Comparison of ENCODE assay signal across 1 cellular context in the genomic region with DNA sequence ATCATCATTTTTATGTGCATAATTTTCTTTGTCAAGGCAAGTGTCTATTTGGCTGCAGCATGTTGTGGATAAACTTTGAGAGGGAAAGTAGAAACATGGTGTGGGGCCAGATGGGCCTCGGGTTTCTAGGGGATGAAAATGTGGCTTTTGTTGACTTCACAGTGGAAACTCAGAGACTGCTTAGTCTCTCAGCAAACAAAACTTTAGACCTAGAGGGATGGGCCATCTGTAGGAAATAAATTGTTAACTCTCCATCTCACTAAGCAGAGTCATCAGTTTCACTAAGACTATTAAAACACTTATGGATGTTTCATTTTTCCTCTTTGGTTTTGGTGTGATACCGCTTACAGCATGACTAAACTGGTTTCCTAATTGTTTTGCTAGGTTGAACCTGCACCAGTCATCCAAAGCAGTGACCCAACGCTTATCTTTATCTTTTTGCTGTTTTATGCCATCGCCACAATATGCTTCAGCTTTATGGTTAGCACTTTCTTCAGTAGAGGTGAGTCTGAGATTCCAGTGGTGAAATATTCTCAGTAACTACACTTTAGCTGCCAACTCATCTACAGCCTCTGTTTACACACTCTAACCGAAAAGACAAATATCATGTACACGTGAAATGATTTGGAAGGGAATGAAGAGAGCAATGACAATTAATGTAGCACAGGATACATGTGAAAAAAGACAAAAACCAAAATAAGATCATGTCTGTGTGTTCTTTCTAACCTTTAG.
TF ChIP-seq lines count a peak whose summit lies in the region.

No MANE protein-coding gene starts in this region.

TF ChIP-seq in HepG2, 621 proteins besides CTCF, POLR2A, EP300 and RAD21 (continued from another document and continues in another):
- no peak for TF ChIP-seq ZNF558 (CRISPR knock-in tag; IDR thresholded peaks at IDR 0.05; ENCODE audit: borderline replicate concordance)
- peak; percentile 20; the same call in 1 of the 2 replicates for TF ChIP-seq ZNF124 (CRISPR knock-in tag; IDR thresholded peaks at IDR 0.05)
- TF ChIP-seq BRD4 (CRISPR knock-in tag; IDR thresholded peaks at IDR 0.05) = no peak
- TF ChIP-seq ZNF772 (CRISPR knock-in tag; IDR thresholded peaks at IDR 0.05) = no peak
- TF ChIP-seq NFE2L1 (CRISPR knock-in tag; IDR thresholded peaks at IDR 0.05; ENCODE audit: borderline replicate concordance) = no peak
- no peak for TF ChIP-seq THAP11 (CRISPR knock-in tag; IDR thresholded peaks at IDR 0.05)
- TF ChIP-seq ZC3H13 (CRISPR knock-in tag; IDR thresholded peaks at IDR 0.05) = no peak
- no peak for TF ChIP-seq SP140L (CRISPR knock-in tag; IDR thresholded peaks at IDR 0.05; ENCODE audit: borderline replicate concordance)
- TF ChIP-seq, protein P1, sequence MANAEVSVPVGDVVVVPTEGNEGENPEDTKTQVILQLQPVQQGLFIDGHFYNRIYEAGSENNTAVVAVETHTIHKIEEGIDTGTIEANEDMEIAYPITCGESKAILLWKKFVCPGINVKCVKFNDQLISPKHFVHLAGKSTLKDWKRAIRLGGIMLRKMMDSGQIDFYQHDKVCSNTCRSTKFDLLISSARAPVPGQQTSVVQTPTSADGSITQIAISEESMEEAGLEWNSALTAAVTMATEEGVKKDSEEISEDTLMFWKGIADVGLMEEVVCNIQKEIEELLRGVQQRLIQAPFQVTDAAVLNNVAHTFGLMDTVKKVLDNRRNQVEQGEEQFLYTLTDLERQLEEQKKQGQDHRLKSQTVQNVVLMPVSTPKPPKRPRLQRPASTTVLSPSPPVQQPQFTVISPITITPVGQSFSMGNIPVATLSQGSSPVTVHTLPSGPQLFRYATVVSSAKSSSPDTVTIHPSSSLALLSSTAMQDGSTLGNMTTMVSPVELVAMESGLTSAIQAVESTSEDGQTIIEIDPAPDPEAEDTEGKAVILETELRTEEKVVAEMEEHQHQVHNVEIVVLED (CRISPR knock-in tag; IDR thresholded peaks at IDR 0.05; ENCODE audit: borderline replicate concordance) = no peak
- no peak for TF ChIP-seq ZFP36 (IDR thresholded peaks at IDR 0.05; ENCODE audit: borderline replicate concordance, low read depth, low read length, partially characterized antibody)
- TF ChIP-seq ZNF780A (CRISPR knock-in tag; IDR thresholded peaks at IDR 0.05) = no peak
- TF ChIP-seq CREM (IDR thresholded peaks at IDR 0.05) = peak; percentile 23; the same call in 1 of the 2 replicates
- no peak for TF ChIP-seq CREM (CRISPR knock-in tag; IDR thresholded peaks at IDR 0.05)
- no peak for TF ChIP-seq PHB2 (IDR thresholded peaks at IDR 0.05; ENCODE audit: partially characterized antibody)
- TF ChIP-seq, protein P2, sequence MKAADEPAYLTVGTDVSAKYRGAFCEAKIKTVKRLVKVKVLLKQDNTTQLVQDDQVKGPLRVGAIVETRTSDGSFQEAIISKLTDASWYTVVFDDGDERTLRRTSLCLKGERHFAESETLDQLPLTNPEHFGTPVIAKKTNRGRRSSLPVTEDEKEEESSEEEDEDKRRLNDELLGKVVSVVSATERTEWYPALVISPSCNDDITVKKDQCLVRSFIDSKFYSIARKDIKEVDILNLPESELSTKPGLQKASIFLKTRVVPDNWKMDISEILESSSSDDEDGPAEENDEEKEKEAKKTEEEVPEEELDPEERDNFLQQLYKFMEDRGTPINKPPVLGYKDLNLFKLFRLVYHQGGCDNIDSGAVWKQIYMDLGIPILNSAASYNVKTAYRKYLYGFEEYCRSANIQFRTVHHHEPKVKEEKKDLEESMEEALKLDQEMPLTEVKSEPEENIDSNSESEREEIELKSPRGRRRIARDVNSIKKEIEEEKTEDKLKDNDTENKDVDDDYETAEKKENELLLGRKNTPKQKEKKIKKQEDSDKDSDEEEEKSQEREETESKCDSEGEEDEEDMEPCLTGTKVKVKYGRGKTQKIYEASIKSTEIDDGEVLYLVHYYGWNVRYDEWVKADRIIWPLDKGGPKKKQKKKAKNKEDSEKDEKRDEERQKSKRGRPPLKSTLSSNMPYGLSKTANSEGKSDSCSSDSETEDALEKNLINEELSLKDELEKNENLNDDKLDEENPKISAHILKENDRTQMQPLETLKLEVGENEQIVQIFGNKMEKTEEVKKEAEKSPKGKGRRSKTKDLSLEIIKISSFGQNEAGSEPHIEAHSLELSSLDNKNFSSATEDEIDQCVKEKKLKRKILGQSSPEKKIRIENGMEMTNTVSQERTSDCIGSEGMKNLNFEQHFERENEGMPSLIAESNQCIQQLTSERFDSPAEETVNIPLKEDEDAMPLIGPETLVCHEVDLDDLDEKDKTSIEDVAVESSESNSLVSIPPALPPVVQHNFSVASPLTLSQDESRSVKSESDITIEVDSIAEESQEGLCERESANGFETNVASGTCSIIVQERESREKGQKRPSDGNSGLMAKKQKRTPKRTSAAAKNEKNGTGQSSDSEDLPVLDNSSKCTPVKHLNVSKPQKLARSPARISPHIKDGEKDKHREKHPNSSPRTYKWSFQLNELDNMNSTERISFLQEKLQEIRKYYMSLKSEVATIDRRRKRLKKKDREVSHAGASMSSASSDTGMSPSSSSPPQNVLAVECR (CRISPR knock-in tag; IDR thresholded peaks at IDR 0.05; ENCODE audit: borderline replicate concordance) = peak; percentile 60; the same call in 1 of the 2 replicates
- TF ChIP-seq, protein P3, sequence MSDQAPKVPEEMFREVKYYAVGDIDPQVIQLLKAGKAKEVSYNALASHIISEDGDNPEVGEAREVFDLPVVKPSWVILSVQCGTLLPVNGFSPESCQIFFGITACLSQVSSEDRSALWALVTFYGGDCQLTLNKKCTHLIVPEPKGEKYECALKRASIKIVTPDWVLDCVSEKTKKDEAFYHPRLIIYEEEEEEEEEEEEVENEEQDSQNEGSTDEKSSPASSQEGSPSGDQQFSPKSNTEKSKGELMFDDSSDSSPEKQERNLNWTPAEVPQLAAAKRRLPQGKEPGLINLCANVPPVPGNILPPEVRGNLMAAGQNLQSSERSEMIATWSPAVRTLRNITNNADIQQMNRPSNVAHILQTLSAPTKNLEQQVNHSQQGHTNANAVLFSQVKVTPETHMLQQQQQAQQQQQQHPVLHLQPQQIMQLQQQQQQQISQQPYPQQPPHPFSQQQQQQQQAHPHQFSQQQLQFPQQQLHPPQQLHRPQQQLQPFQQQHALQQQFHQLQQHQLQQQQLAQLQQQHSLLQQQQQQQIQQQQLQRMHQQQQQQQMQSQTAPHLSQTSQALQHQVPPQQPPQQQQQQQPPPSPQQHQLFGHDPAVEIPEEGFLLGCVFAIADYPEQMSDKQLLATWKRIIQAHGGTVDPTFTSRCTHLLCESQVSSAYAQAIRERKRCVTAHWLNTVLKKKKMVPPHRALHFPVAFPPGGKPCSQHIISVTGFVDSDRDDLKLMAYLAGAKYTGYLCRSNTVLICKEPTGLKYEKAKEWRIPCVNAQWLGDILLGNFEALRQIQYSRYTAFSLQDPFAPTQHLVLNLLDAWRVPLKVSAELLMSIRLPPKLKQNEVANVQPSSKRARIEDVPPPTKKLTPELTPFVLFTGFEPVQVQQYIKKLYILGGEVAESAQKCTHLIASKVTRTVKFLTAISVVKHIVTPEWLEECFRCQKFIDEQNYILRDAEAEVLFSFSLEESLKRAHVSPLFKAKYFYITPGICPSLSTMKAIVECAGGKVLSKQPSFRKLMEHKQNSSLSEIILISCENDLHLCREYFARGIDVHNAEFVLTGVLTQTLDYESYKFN (CRISPR knock-in tag; conservative IDR thresholded peaks at IDR 0.05) = peak; percentile 93
- TF ChIP-seq TBP (CRISPR knock-in tag; IDR thresholded peaks at IDR 0.05) = no peak
- TF ChIP-seq MAX (IDR thresholded peaks at IDR 0.05) = peak; percentile 75
- no peak for TF ChIP-seq ZNF350 (CRISPR knock-in tag; IDR thresholded peaks at IDR 0.05; ENCODE audit: borderline replicate concordance, low read depth)
- TF ChIP-seq, protein P4, sequence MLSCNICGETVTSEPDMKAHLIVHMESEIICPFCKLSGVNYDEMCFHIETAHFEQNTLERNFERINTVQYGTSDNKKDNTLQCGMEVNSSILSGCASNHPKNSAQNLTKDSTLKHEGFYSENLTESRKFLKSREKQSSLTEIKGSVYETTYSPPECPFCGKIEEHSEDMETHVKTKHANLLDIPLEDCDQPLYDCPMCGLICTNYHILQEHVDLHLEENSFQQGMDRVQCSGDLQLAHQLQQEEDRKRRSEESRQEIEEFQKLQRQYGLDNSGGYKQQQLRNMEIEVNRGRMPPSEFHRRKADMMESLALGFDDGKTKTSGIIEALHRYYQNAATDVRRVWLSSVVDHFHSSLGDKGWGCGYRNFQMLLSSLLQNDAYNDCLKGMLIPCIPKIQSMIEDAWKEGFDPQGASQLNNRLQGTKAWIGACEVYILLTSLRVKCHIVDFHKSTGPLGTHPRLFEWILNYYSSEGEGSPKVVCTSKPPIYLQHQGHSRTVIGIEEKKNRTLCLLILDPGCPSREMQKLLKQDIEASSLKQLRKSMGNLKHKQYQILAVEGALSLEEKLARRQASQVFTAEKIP (CRISPR knock-in tag; IDR thresholded peaks at IDR 0.05; ENCODE audit: borderline replicate concordance) = no peak
- no peak for TF ChIP-seq NPAS2 (CRISPR knock-in tag; IDR thresholded peaks at IDR 0.05; ENCODE audit: borderline replicate concordance)
- TF ChIP-seq, protein P5, sequence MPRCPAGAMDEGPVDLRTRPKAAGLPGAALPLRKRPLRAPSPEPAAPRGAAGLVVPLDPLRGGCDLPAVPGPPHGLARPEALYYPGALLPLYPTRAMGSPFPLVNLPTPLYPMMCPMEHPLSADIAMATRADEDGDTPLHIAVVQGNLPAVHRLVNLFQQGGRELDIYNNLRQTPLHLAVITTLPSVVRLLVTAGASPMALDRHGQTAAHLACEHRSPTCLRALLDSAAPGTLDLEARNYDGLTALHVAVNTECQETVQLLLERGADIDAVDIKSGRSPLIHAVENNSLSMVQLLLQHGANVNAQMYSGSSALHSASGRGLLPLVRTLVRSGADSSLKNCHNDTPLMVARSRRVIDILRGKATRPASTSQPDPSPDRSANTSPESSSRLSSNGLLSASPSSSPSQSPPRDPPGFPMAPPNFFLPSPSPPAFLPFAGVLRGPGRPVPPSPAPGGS (CRISPR knock-in tag; IDR thresholded peaks at IDR 0.05) = no peak
- no peak for TF ChIP-seq ZNF230 (CRISPR knock-in tag; IDR thresholded peaks at IDR 0.05)
- no peak for TF ChIP-seq KAT2B (IDR thresholded peaks at IDR 0.05; ENCODE audit: borderline replicate concordance, low read depth, low read length)
- TF ChIP-seq ZNF224 (CRISPR knock-in tag; IDR thresholded peaks at IDR 0.05) = no peak
- TF ChIP-seq ZNF7 (CRISPR knock-in tag; IDR thresholded peaks at IDR 0.05) = no peak
- TF ChIP-seq NFYB (CRISPR knock-in tag; IDR thresholded peaks at IDR 0.05) = no peak
- no peak for TF ChIP-seq ZNF501 (CRISPR knock-in tag; IDR thresholded peaks at IDR 0.05)
- no peak for TF ChIP-seq MTA1 (CRISPR knock-in tag; IDR thresholded peaks at IDR 0.05; ENCODE audit: borderline replicate concordance)
- TF ChIP-seq ZBTB39 (CRISPR knock-in tag; IDR thresholded peaks at IDR 0.05) = no peak
- no peak for TF ChIP-seq DNMT1 (CRISPR knock-in tag; IDR thresholded peaks at IDR 0.05)
- TF ChIP-seq ZNF547 (CRISPR knock-in tag; IDR thresholded peaks at IDR 0.05) = no peak
- TF ChIP-seq ZNF691 (CRISPR knock-in tag; IDR thresholded peaks at IDR 0.05; ENCODE audit: borderline replicate concordance, low read depth) = no peak
- TF ChIP-seq ZNF570 (CRISPR knock-in tag; IDR thresholded peaks at IDR 0.05; ENCODE audit: borderline replicate concordance) = no peak
- 0 out of 2 replicates have a peak, but pooled peaks have one; percentile 32 for TF ChIP-seq MEIS2 (CRISPR knock-in tag; IDR thresholded peaks at IDR 0.05)
- 0 out of 2 replicates have a peak, but pooled peaks have one; percentile 61 for TF ChIP-seq ZBTB43 (CRISPR knock-in tag; conservative IDR thresholded peaks at IDR 0.05)
- TF ChIP-seq ZNF549 (CRISPR knock-in tag; IDR thresholded peaks at IDR 0.05) = no peak
- TF ChIP-seq HOXA9 (CRISPR knock-in tag; IDR thresholded peaks at IDR 0.05; ENCODE audit: borderline replicate concordance) = no peak
- TF ChIP-seq HMG20A (CRISPR knock-in tag; IDR thresholded peaks at IDR 0.05; ENCODE audit: borderline replicate concordance) = peak; percentile 34; the same call in 1 of the 2 replicates
- no peak for TF ChIP-seq ZSCAN25 (CRISPR knock-in tag; IDR thresholded peaks at IDR 0.05)
- TF ChIP-seq ZFAT (CRISPR knock-in tag; conservative IDR thresholded peaks at IDR 0.05) = no peak
- no peak for TF ChIP-seq ZSCAN31 (CRISPR knock-in tag; IDR thresholded peaks at IDR 0.05; ENCODE audit: low read depth)
